Comparison of ENCODE assay signal across 11 cellular contexts in genomic region chr2:119545076-119545475, GRCh38. TPM values are rescaled to one million over a fixed set of nuclear protein-coding genes. Genes with fewer than 3 reads are reported as not detected.
DNase-seq lines count a peak whose midpoint lies in the region; ATAC-seq and TF ChIP-seq lines count a peak whose summit lies in the region.
"Had no signal": no experiment of that assay in that cellular context is flagged by ENCODE, and none has a peak within 500 bp of the region (broad histone marks: within the 10 kb centered on the region; RNA-seq: fewer than 3 reads in every experiment).

No MANE protein-coding gene starts in this region.

- H3K27ac Mint-ChIP-seq in natural killer cell treated with Interleukin-12 subunit alpha and Interleukin-12 subunit beta and Interleukin-15 and Interleukin-18, amount 100 ng/mL, for 72 hours: no peak overlapping the region

- CTCF ChIA-PET in OCI-LY7 (lab: Charles Lee; ENCODE audit: unreplicated experiment): no interaction called here

- H3K27ac ChIP-seq in ACC112 (ENCODE audit: low read depth, low read length) (no peak overlapping the region), esophagus muscularis mucosa (replicated peaks in 1 of 4) (no peak overlapping the region), OCI-LY7 (ENCODE audit: low read depth, low read length, poor library complexity, severe bottlenecking) (no peak overlapping the region)

- POLR2A ChIA-PET in OCI-LY7 (lab: Charles Lee): interaction anchor here (0.6 kb wide), 1 partner anchor 1227 kb away, joined by 3 read pairs; no protein-coding TSS in a partner anchor

- peaks cover 61% of the 10 kb centered on the region for H3K27me3 ChIP-seq in ACC112 (ENCODE audit: insufficient read depth, low read length)
- no peaks in the 10 kb centered on the region for H3K27me3 ChIP-seq in HAP-1 (ENCODE audit: low read depth)
- peaks cover 0 to 18% (median 2%) of the 10 kb centered on the region in 4 donors for H3K27me3 ChIP-seq in esophagus muscularis mucosa

- peaks cover 8 to 11% of the 10 kb centered on the region in 2 donors for H3K4me1 Mint-ChIP-seq in natural killer cell treated with Interleukin-12 subunit alpha and Interleukin-12 subunit beta and Interleukin-15 and Interleukin-18, amount 100 ng/mL, for 72 hours (ENCODE audit: low read depth in 2 of 2)

- no peak for TF ChIP-seq CTCF in esophagus muscularis mucosa (IDR thresholded peaks at IDR 0.05)
- TF ChIP-seq CTCF in OCI-LY7 (conservative IDR thresholded peaks at IDR 0.05; ENCODE audit: low read length): no peak
- TF ChIP-seq CTCF in GM13977 (IDR thresholded peaks at IDR 0.05; ENCODE audit: extremely low read depth, insufficient read depth, missing control alignments): no peak

- H4K20me1 ChIP-seq in OCI-LY7 (ENCODE audit: insufficient read depth, low read length): no peaks in the 10 kb centered on the region

- TF ChIP-seq EP300 in esophagus muscularis mucosa (IDR thresholded peaks at IDR 0.05): no peak

- in situ Hi-C loops in HAP-1 (cut with MboI; ENCODE audit: low sequenced_read_pairs) (no loop called here), GM13977 (cut with MboI; ENCODE audit: low pct_unique_long_range_greater_than_20kb, low sequenced_read_pairs, unreplicated experiment) (no loop called here)

- no peak overlapping the region for H3K4me2 ChIP-seq in OCI-LY7 (ENCODE audit: low read length)

- peaks cover 36 to 38% of the 10 kb centered on the region in 2 donors for H3K27me3 Mint-ChIP-seq in natural killer cell treated with Interleukin-12 subunit alpha and Interleukin-12 subunit beta and Interleukin-15 and Interleukin-18, amount 100 ng/mL, for 72 hours

- no peaks in the 10 kb centered on the region for H3K9me3 ChIP-seq in HAP-1
- no peaks in the 10 kb centered on the region for H3K9me3 ChIP-seq in esophagus muscularis mucosa
- H3K9me3 ChIP-seq in OCI-LY7 (ENCODE audit: low read length): no peaks in the 10 kb centered on the region

- DNase-seq in HAP-1 (ENCODE audit: low spot score in 2 of 2) (no peak), esophagus muscularis mucosa (ENCODE audit: extremely low spot score) (peak; percentile 50), OCI-LY7 (ENCODE audit: low spot score) (no peak), AG08395 (ENCODE audit: low spot score) (no peak), DMS114 treated with DMSO at 0.1 percent for 48 hours (lab: John Stamatoyannopoulos, UW; ENCODE audit: unreplicated experiment) (no peak), GM13977 (ENCODE audit: low spot score) (no peak)
- DNase-seq in natural killer cell treated with Interleukin-12 subunit alpha and Interleukin-12 subunit beta and Interleukin-15 and Interleukin-18, amount 100 ng/mL, for 72 hours (ENCODE audit: low spot score): no peak
- DNase-seq: Right ventricle myocardium superior; stimulated activated CD4-positive, alpha-beta T cell treated with anti-CD3 and anti-CD28 coated beads, Interleukin-15, amount 100 ng/mL, for 24 hours had no signal

- H3K36me3 Mint-ChIP-seq in natural killer cell treated with Interleukin-12 subunit alpha and Interleukin-12 subunit beta and Interleukin-15 and Interleukin-18, amount 100 ng/mL, for 72 hours: peaks cover 7% of the 10 kb centered on the region

- peak overlapping the region; percentile 75; the same call in 1 of the 2 replicates for H3K4me3 ChIP-seq in ACC112 (ENCODE audit: low read depth, low read length)
- H3K4me3 ChIP-seq in HAP-1: peak overlapping the region; percentile 48; the same call in 1 of the 2 replicates
- no peak overlapping the region for H3K4me3 ChIP-seq in esophagus muscularis mucosa
- H3K4me3 ChIP-seq in OCI-LY7 (ENCODE audit: low read depth, low read length, poor library complexity, severe bottlenecking): no peak overlapping the region

- no TSS peak for BruUV-seq in OCI-LY7 (replicated peaks; lab: Mats Ljungman, UMichigan)

- no peaks in the 10 kb centered on the region for H3K9me2 ChIP-seq in OCI-LY7 (ENCODE audit: insufficient read depth, low read length)

- 85% methylated on average over 8 of the region's 8 CpGs for WGBS in esophagus muscularis mucosa

- no peak for TF ChIP-seq POLR2A in esophagus muscularis mucosa (IDR thresholded peaks at IDR 0.05; ENCODE audit: low read depth)

- H2AFZ ChIP-seq in ACC112 (ENCODE audit: low read length, unreplicated experiment) (no peak overlapping the region), OCI-LY7 (ENCODE audit: low read length) (no peak overlapping the region)

- peak overlapping the region; percentile 24 for H3K4me3 Mint-ChIP-seq in natural killer cell treated with Interleukin-12 subunit alpha and Interleukin-12 subunit beta and Interleukin-15 and Interleukin-18, amount 100 ng/mL, for 72 hours

- H3K36me3 ChIP-seq in ACC112 (ENCODE audit: insufficient read depth, low read length): no peaks in the 10 kb centered on the region
- H3K36me3 ChIP-seq in HAP-1 (replicated peaks): no peaks in the 10 kb centered on the region
- H3K36me3 ChIP-seq in esophagus muscularis mucosa: no peaks in the 10 kb centered on the region
- no peaks in the 10 kb centered on the region for H3K36me3 ChIP-seq in OCI-LY7 (ENCODE audit: insufficient read depth, low read length)

- no peak for ATAC-seq in natural killer cell treated with Interleukin-12 subunit alpha and Interleukin-12 subunit beta and Interleukin-15 and Interleukin-18, amount 100 ng/mL, for 72 hours

- H3K4me1 ChIP-seq in ACC112 (ENCODE audit: control insufficient read depth, insufficient read depth, low read length, unreplicated experiment): no peaks in the 10 kb centered on the region
- no peaks in the 10 kb centered on the region; the same call in 1 of the 2 replicates for H3K4me1 ChIP-seq in HAP-1
- peaks cover 6 to 26% (median 20%) of the 10 kb centered on the region in 4 donors for H3K4me1 ChIP-seq in esophagus muscularis mucosa
- H3K4me1 ChIP-seq in OCI-LY7 (ENCODE audit: insufficient read depth, low read length, poor library complexity, severe bottlenecking): no peaks in the 10 kb centered on the region

- intact Hi-C loops in esophagus muscularis mucosa (cut with DNase I): no loop called here
- intact Hi-C loops in OCI-LY7 (cut with micrococcal nuclease; ENCODE audit: unreplicated experiment): no loop called here

- H3K79me2 ChIP-seq in ACC112 (ENCODE audit: control insufficient read depth, insufficient read depth, low read length, unreplicated experiment) (no peaks in the 10 kb centered on the region), OCI-LY7 (ENCODE audit: insufficient read depth, low read depth, low read length) (no peaks in the 10 kb centered on the region)

- H3K9me3 Mint-ChIP-seq in natural killer cell treated with Interleukin-12 subunit alpha and Interleukin-12 subunit beta and Interleukin-15 and Interleukin-18, amount 100 ng/mL, for 72 hours: no peaks in the 10 kb centered on the region

RNA-seq across cellular contexts. Expression of gene CFAP221, which starts 0.8 kb away (rescaled TPM):
- total RNA-seq in esophagus muscularis mucosa (under 1 TPM; 0.17 to 0.97 (median 0.29) TPM), OCI-LY7 (2022) (not detected in 2 replicates)
- not detected for total RNA-seq in natural killer cell treated with Interleukin-12 subunit alpha and Interleukin-12 subunit beta and Interleukin-15 and Interleukin-18, amount 100 ng/mL, for 72 hours
- total RNA-seq in OCI-LY7 (2014; rRNA removed; shearing (Covaris generic)): not detected in 2 replicates
- total RNA-seq: HT1080 had no signal

RNA-seq across cellular contexts. Expression of gene SCTR, which starts 20.8 kb away (rescaled TPM):
- not detected for total RNA-seq in esophagus muscularis mucosa
- total RNA-seq in natural killer cell treated with Interleukin-12 subunit alpha and Interleukin-12 subunit beta and Interleukin-15 and Interleukin-18, amount 100 ng/mL, for 72 hours: not detected
- total RNA-seq in OCI-LY7 (2014; rRNA removed; shearing (Covaris generic)): not detected in 2 replicates
- total RNA-seq in OCI-LY7 (2022): not detected in 2 replicates
- total RNA-seq: HT1080 had no signal

Comparison
In these comparisons a context has a peak if more than half of its experiments do, and no peak if none do; other contexts are left out.
1. H3K4me3 ChIP-seq: peak in ACC112 (single experiment) and HAP-1 (single experiment); none in esophagus muscularis mucosa (0 of 4) and OCI-LY7 (single experiment).